Comparison of ENCODE assay signal across 11 cellular contexts in the genomic region with DNA sequence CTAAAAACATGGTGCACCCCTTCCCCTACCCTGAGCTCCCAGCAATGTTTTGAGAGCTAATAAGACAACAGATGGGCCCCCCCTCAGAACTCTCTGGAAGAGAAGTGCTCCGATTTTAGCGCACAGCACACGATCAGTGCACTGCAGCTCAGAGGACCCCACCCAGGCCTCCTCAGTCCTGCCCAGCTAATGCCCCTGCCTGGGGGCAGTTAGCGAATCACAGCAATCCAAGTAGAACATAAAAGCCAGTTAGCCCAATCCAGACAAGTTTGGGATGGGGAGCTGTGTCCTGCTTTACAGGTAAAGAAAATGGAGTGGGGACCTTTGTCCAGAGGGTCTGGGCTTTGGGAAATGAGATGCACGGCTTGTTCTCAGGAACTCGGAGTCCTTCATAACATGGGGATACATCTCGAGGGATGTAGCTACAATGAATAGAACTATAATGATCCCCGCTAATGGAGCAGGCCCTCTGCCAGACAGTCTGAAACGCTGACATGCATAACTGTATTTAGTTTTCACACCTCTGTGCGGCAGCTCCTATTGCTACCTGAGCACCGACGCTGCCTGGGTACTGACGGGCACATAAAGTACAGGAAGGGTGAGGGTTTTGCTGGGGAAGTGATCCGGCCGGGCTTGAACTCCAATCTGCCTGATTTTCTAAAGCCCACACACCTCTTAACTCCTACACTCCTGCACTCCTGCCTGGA. TPM values are rescaled to one million over a fixed set of nuclear protein-coding genes. Genes with fewer than 3 reads are reported as not detected.
A peak's percentile ranks its signal among the peaks of the same experiment; 100 is the strongest.
DNase-seq lines count a peak whose midpoint lies in the region; ATAC-seq and TF ChIP-seq lines count a peak whose summit lies in the region.
"Had no signal": no experiment of that assay in that cellular context is flagged by ENCODE, and none has a peak within 500 bp of the region (broad histone marks: within the 10 kb centered on the region; RNA-seq: fewer than 3 reads in every experiment).

No MANE protein-coding gene starts in this region.

- H3K27me3 Mint-ChIP-seq in activated T-helper 17 cell treated with anti-CD3 and anti-CD28 coated beads, Interleukin-2, amount 50 U/mL, for 72 hours = no peaks in the 10 kb centered on the region
- H3K27me3 Mint-ChIP-seq: activated CD4-positive, alpha-beta memory T cell treated with anti-CD3 and anti-CD28 coated beads, Interleukin-2, amount 10 ng/mL, durations not matched to agents 7 days and 5 days had no signal

- H3K4me3 ChIP-seq in RWPE2 (ENCODE audit: severe bottlenecking) = no peak overlapping the region
- H3K4me3 ChIP-seq in left ventricle myocardium inferior = no peak overlapping the region
- no peak overlapping the region for H3K4me3 ChIP-seq in effector memory CD4-positive, alpha-beta T cell (ENCODE audit: insufficient read depth, low read depth, low read length, poor library complexity, severe bottlenecking)

- no peaks in the 10 kb centered on the region for H3K9me3 Mint-ChIP-seq in activated T-helper 17 cell treated with anti-CD3 and anti-CD28 coated beads, Interleukin-2, amount 50 U/mL, for 72 hours
- H3K9me3 Mint-ChIP-seq: activated CD4-positive, alpha-beta memory T cell treated with anti-CD3 and anti-CD28 coated beads, Interleukin-2, amount 10 ng/mL, durations not matched to agents 7 days and 5 days; naive thymus-derived CD4-positive, alpha-beta T cell had no signal

- intact Hi-C loops in left ventricle myocardium inferior (cut with micrococcal nuclease) = no loop called here
- intact Hi-C loops in sciatic nerve (cut with DNase I) = no loop called here

- peak overlapping the region; percentile 52 for H3K27ac ChIP-seq in RWPE2 (ENCODE audit: poor library complexity, severe bottlenecking)
- peak overlapping the region; percentile 33 for H3K27ac ChIP-seq in left ventricle myocardium inferior (replicated peaks)
- no peak overlapping the region for H3K27ac ChIP-seq in effector memory CD4-positive, alpha-beta T cell (ENCODE audit: insufficient read depth, low read length, poor library complexity, severe bottlenecking)

- no peaks in the 10 kb centered on the region for H3K36me3 Mint-ChIP-seq in activated T-helper 17 cell treated with anti-CD3 and anti-CD28 coated beads, Interleukin-2, amount 50 U/mL, for 72 hours (ENCODE audit: low read depth)

- ATAC-seq in RWPE2 (ENCODE audit: low read depth) (peak; percentile 9; the same call in 2 of the 3 replicates), sciatic nerve (no peak)
- ATAC-seq in activated T-helper 17 cell treated with anti-CD3 and anti-CD28 coated beads, Interleukin-2, amount 50 U/mL, for 72 hours (replicated peaks) = no peak
- ATAC-seq: naive thymus-derived CD4-positive, alpha-beta T cell had no signal

- H3K27me3 ChIP-seq in RWPE2 (ENCODE audit: insufficient read depth, poor library complexity, severe bottlenecking) (no peaks in the 10 kb centered on the region), left ventricle myocardium inferior (ENCODE audit: low read depth) (no peaks in the 10 kb centered on the region)
- H3K27me3 ChIP-seq in effector memory CD4-positive, alpha-beta T cell (replicated peaks; ENCODE audit: control insufficient read depth, insufficient read depth, low read length, poor library complexity, severe bottlenecking) = no peaks in the 10 kb centered on the region

- H3K4me1 Mint-ChIP-seq in activated T-helper 17 cell treated with anti-CD3 and anti-CD28 coated beads, Interleukin-2, amount 50 U/mL, for 72 hours = peaks cover 5% of the 10 kb centered on the region

- H3K9me3 ChIP-seq in RWPE2 (ENCODE audit: severe bottlenecking) (no peaks in the 10 kb centered on the region), left ventricle myocardium inferior (replicated peaks) (no peaks in the 10 kb centered on the region)
- no peaks in the 10 kb centered on the region for H3K9me3 ChIP-seq in effector memory CD4-positive, alpha-beta T cell (ENCODE audit: control insufficient read depth, low read length)

- DNase-seq in DMS79 treated with DMSO at 0.1 percent for 48 hours (lab: John Stamatoyannopoulos, UW) (peak; percentile 33), RWPE2 (ENCODE audit: low spot score) (no peak), left ventricle myocardium inferior (no peak), sciatic nerve (ENCODE audit: low spot score) (peak; percentile 56), NCI-H1105 (lab: John Stamatoyannopoulos, UW) (no peak), mesenteric fat pad (ENCODE audit: low spot score) (no peak)
- no peak for DNase-seq in effector memory CD4-positive, alpha-beta T cell
- DNase-seq: activated CD4-positive, alpha-beta memory T cell treated with anti-CD3 and anti-CD28 coated beads, Interleukin-2, amount 10 ng/mL, durations not matched to agents 7 days and 5 days; naive thymus-derived CD4-positive, alpha-beta T cell; NCI-H1694 had no signal

- TF ChIP-seq CTCF in RWPE2 (IDR thresholded peaks at IDR 0.05; ENCODE audit: poor library complexity, severe bottlenecking) (no peak), left ventricle myocardium inferior (IDR thresholded peaks at IDR 0.05; ENCODE audit: borderline replicate concordance) (no peak)

- H3K4me3 Mint-ChIP-seq in activated T-helper 17 cell treated with anti-CD3 and anti-CD28 coated beads, Interleukin-2, amount 50 U/mL, for 72 hours = no peak overlapping the region
- H3K4me3 Mint-ChIP-seq: activated CD4-positive, alpha-beta memory T cell treated with anti-CD3 and anti-CD28 coated beads, Interleukin-2, amount 10 ng/mL, durations not matched to agents 7 days and 5 days; naive thymus-derived CD4-positive, alpha-beta T cell had no signal

- H3K4me1 ChIP-seq in RWPE2 (ENCODE audit: insufficient read depth, poor library complexity, severe bottlenecking) = peaks cover 33% of the 10 kb centered on the region
- peaks cover 37% of the 10 kb centered on the region for H3K4me1 ChIP-seq in left ventricle myocardium inferior
- no peaks in the 10 kb centered on the region for H3K4me1 ChIP-seq in effector memory CD4-positive, alpha-beta T cell (ENCODE audit: control insufficient read depth, insufficient read depth, low read length, poor library complexity, severe bottlenecking)

- H3K27ac Mint-ChIP-seq in activated T-helper 17 cell treated with anti-CD3 and anti-CD28 coated beads, Interleukin-2, amount 50 U/mL, for 72 hours = no peak overlapping the region
- H3K27ac Mint-ChIP-seq: activated CD4-positive, alpha-beta memory T cell treated with anti-CD3 and anti-CD28 coated beads, Interleukin-2, amount 10 ng/mL, durations not matched to agents 7 days and 5 days; naive thymus-derived CD4-positive, alpha-beta T cell had no signal

- H3K36me3 ChIP-seq in RWPE2 (ENCODE audit: low read depth) (no peaks in the 10 kb centered on the region), left ventricle myocardium inferior (no peaks in the 10 kb centered on the region)
- H3K36me3 ChIP-seq in effector memory CD4-positive, alpha-beta T cell (ENCODE audit: control insufficient read depth, insufficient read depth, low read length) = no peaks in the 10 kb centered on the region

RNA-seq across cellular contexts. Expression of a gene that starts 29.7 kb away (rescaled TPM):
- total RNA-seq in left ventricle myocardium inferior = 34.0 TPM
- 98.8 TPM for total RNA-seq in sciatic nerve
- 1 to 10 TPM in 1 of 2 donors, under 1 TPM in 1; 0.67 to 2.5 TPM for total RNA-seq in activated T-helper 17 cell treated with anti-CD3 and anti-CD28 coated beads, Interleukin-2, amount 50 U/mL, for 72 hours
- 207 TPM for total RNA-seq in mesenteric fat pad

Comparison
In these comparisons a context has a peak if more than half of its experiments do, and no peak if none do; other contexts are left out.
1. DNase-seq: peak in DMS79 treated with DMSO at 0.1 percent for 48 hours (single experiment) and sciatic nerve (single experiment); none in RWPE2 (single experiment), left ventricle myocardium inferior (single experiment), effector memory CD4-positive, alpha-beta T cell (0 of 3), NCI-H1105 (single experiment) and mesenteric fat pad (single experiment).